ENCODE assay signal across 1 cellular context in genomic region chr19:30882411-30883005, GRCh38.
TF ChIP-seq lines count a peak whose summit lies in the region.

No MANE protein-coding gene starts in this region.

TF ChIP-seq in GM23338, 12 proteins besides CTCF, POLR2A, EP300 and RAD21 (continued from another document):
- no peak for TF ChIP-seq EZH2 (IDR thresholded peaks at IDR 0.05; ENCODE audit: low read depth, unreplicated experiment)
- no peak for TF ChIP-seq JUNB (IDR thresholded peaks at IDR 0.05; ENCODE audit: unreplicated experiment)
- TF ChIP-seq ZNF331 (CRISPR knock-in tag; IDR thresholded peaks at IDR 0.05; ENCODE audit: low read depth) = no peak
- TF ChIP-seq POLR2AphosphoS5 (IDR thresholded peaks at IDR 0.05; ENCODE audit: low read depth) = no peak
- TF ChIP-seq ETS1 (IDR thresholded peaks at IDR 0.05) = no peak
- no peak for TF ChIP-seq STAT1 (IDR thresholded peaks at IDR 0.05; ENCODE audit: unreplicated experiment)
TF ChIP-seq in GM23338: peak in this region for 0.
